12 cellular contexts compared by ENCODE assay signal in genomic region chr11:111737180-111737876, GRCh38. TPM values are rescaled to one million over a fixed set of nuclear protein-coding genes. Genes with fewer than 3 reads are reported as not detected.
A peak's percentile ranks its signal among the peaks of the same experiment; 100 is the strongest.
DNase-seq lines count a peak whose midpoint lies in the region; ATAC-seq, FAIRE-seq and TF ChIP-seq lines count a peak whose summit lies in the region.
"Had no signal": no experiment of that assay in that cellular context is flagged by ENCODE, and none has a peak within 500 bp of the region (broad histone marks: within the 10 kb centered on the region; RNA-seq: fewer than 3 reads in every experiment).

No MANE protein-coding gene starts in this region.

- H3K4me1 Mint-ChIP-seq in brain: peaks cover 58% of the 10 kb centered on the region

- H3K36me3 ChIP-seq in HEK293 (ENCODE audit: control insufficient read depth in 2 of 2, insufficient read depth in 1 of 2, low read length in 2 of 2) (peaks cover 0 to 37% of the 10 kb centered on the region in 2 experiments; a peak in 1 of 3 replicates), lung (ENCODE audit: control insufficient read depth in 2 of 2, insufficient read depth in 2 of 2, low read length in 2 of 2) (peaks cover 6 to 14% of the 10 kb centered on the region in 2 donors), smooth muscle cell (ENCODE audit: low read depth) (peaks cover 8% of the 10 kb centered on the region)

- no peaks in the 10 kb centered on the region for H3K27me3 Mint-ChIP-seq in brain
- H3K27me3 Mint-ChIP-seq: CD4-positive, alpha-beta memory T cell; natural killer cell treated with Interleukin-12 subunit alpha and Interleukin-12 subunit beta and Interleukin-15 and Interleukin-18, amount 100 ng/mL, for 72 hours had no signal

- CTCF ChIA-PET in HEK293 (lab: Yijun Ruan, JAX): interaction anchor here (0.5 to 0.6 kb wide), 2 partner anchors 36 to 43 kb away, joined by 3 read pairs; no protein-coding TSS in a partner anchor

- POLR2A ChIA-PET in HEK293 (lab: Yijun Ruan, JAX): no interaction called here

- no peak overlapping the region for H3K9ac ChIP-seq in smooth muscle cell (ENCODE audit: low read depth)

- no peak overlapping the region for H2AFZ ChIP-seq in smooth muscle cell (ENCODE audit: low read depth)

- no peak for FAIRE-seq in GM19239 (lab: Jason Lieb, UNC)

- H3K27me3 ChIP-seq in lung (ENCODE audit: control insufficient read depth, insufficient read depth): no peaks in the 10 kb centered on the region
- no peaks in the 10 kb centered on the region for H3K27me3 ChIP-seq in smooth muscle cell (ENCODE audit: low read depth)

- no peaks in the 10 kb centered on the region for H3K79me2 ChIP-seq in smooth muscle cell (ENCODE audit: low read depth)

- H3F3A ChIP-seq in smooth muscle cell (ENCODE audit: low read depth): peaks cover 4% of the 10 kb centered on the region

- no peak for ATAC-seq in lung (ENCODE audit: insufficient read depth, low FRiP score)
- ATAC-seq in HG02870 (IDR thresholded peaks at IDR 0.05; ENCODE audit: unreplicated experiment): no peak
- ATAC-seq in GM21825 (IDR thresholded peaks at IDR 0.05; ENCODE audit: unreplicated experiment): no peak
- ATAC-seq: natural killer cell treated with Interleukin-12 subunit alpha and Interleukin-12 subunit beta and Interleukin-15 and Interleukin-18, amount 100 ng/mL, for 72 hours had no signal

- TF ChIP-seq CTCF in HEK293 (tag by site-specific recombination; IDR thresholded peaks at IDR 0.05) (no peak), brain (conservative IDR thresholded peaks at IDR 0.05) (no peak), lung (IDR thresholded peaks at IDR 0.05; ENCODE audit: control extremely low read depth, extremely low read depth) (no peak), smooth muscle cell (IDR thresholded peaks at IDR 0.05; ENCODE audit: borderline replicate concordance, insufficient read depth, poor library complexity, severe bottlenecking) (no peak)

- H3K27ac ChIP-seq in HEK293 (ENCODE audit: extremely low read depth, low read depth, low read length) (no peak overlapping the region), lung (ENCODE audit: low read depth in 1 of 2, low read length in 1 of 2) (peak overlapping the region; percentile 91 to 95), smooth muscle cell (ENCODE audit: low read depth) (peak overlapping the region; percentile 95)

- 74 to 76% methylated on average over 12 of the region's 12 CpGs for WGBS in lung, 2 donors
- WGBS in smooth muscle cell (ENCODE audit: low lambda C conversion rate): 95% methylated on average over 12 of the region's 12 CpGs

- H3K36me3 Mint-ChIP-seq in brain: peaks cover 35% of the 10 kb centered on the region

- no peaks in the 10 kb centered on the region for H3K9me3 Mint-ChIP-seq in brain
- H3K9me3 Mint-ChIP-seq: natural killer cell treated with Interleukin-12 subunit alpha and Interleukin-12 subunit beta and Interleukin-15 and Interleukin-18, amount 100 ng/mL, for 72 hours; T-helper 2 cell treated with Interferon-gamma antibody and Interleukin-4, amounts not matched to agents 5 μg/mL and 100 μg/mL, for 36 hours had no signal

- H3K4me3 Mint-ChIP-seq in brain: peak overlapping the region in 2 of 5 experiments; percentile 24 to 40
- H3K4me3 Mint-ChIP-seq: natural killer cell treated with Interleukin-12 subunit alpha and Interleukin-12 subunit beta and Interleukin-15 and Interleukin-18, amount 100 ng/mL, for 72 hours; T-helper 2 cell treated with Interferon-gamma antibody and Interleukin-4, amounts not matched to agents 5 μg/mL and 100 μg/mL, for 36 hours had no signal

- no peak for DNase-seq in lung (ENCODE audit: low spot score)
- no peak for DNase-seq in smooth muscle cell (lab: John Stamatoyannopoulos, UW; ENCODE audit: unreplicated experiment)
- no peak for DNase-seq in SIG-M5 treated with dmso at 0.1 percent for 504 hours (lab: John Stamatoyannopoulos, UW; ENCODE audit: unreplicated experiment)
- no peak for DNase-seq in GM19239 (ENCODE audit: insufficient read length, low spot score)
- DNase-seq: CD4-positive, alpha-beta memory T cell; NCI-H82 had no signal

- no peak overlapping the region for H3K4me2 ChIP-seq in smooth muscle cell

- H4K20me1 ChIP-seq in smooth muscle cell (ENCODE audit: low read depth): no peaks in the 10 kb centered on the region

- H3K9me3 ChIP-seq in HEK293 (ENCODE audit: control insufficient read depth, insufficient read depth, low read depth, low read length): no peaks in the 10 kb centered on the region
- no peaks in the 10 kb centered on the region for H3K9me3 ChIP-seq in lung (ENCODE audit: control insufficient read depth in 2 of 2, insufficient read depth in 1 of 2, low read length in 1 of 2)
- no peaks in the 10 kb centered on the region for H3K9me3 ChIP-seq in smooth muscle cell (replicated peaks; ENCODE audit: low read depth)

- H3K4me1 ChIP-seq in HEK293 (ENCODE audit: control insufficient read depth, insufficient read depth, low read length) (peaks cover 2% of the 10 kb centered on the region; the same call in 1 of the 2 replicates), lung (ENCODE audit: control insufficient read depth in 2 of 2, insufficient read depth in 2 of 2, low read length in 2 of 2) (peaks cover 8 to 30% of the 10 kb centered on the region in 2 donors), smooth muscle cell (ENCODE audit: low read depth) (peaks cover 13% of the 10 kb centered on the region)

- H3K4me3 ChIP-seq in HEK293 (ENCODE audit: low read depth, low read length) (no peak overlapping the region), lung (no peak overlapping the region), smooth muscle cell (no peak overlapping the region)

- H3K27ac Mint-ChIP-seq in brain: peak overlapping the region; percentile 99 to 100 (median 100)
- H3K27ac Mint-ChIP-seq: natural killer cell treated with Interleukin-12 subunit alpha and Interleukin-12 subunit beta and Interleukin-15 and Interleukin-18, amount 100 ng/mL, for 72 hours had no signal

TF ChIP-seq in HEK293, 187 proteins besides CTCF, POLR2A, EP300 and RAD21:
- 0 out of 2 replicates have a peak, but pooled peaks have one; percentile 25 for TF ChIP-seq SCRT2 (tag by site-specific recombination; IDR thresholded peaks at IDR 0.05)
- TF ChIP-seq ZNF416 (tag by site-specific recombination; IDR thresholded peaks at IDR 0.05): no peak

RNA-seq across cellular contexts. Expression of gene PPP2R1B, which starts 28.9 kb away (rescaled TPM):
- polyA plus RNA-seq in brain (ENCODE audit: insufficient read depth, low read depth, low replicate concordance) (15.3 TPM), lung (10 to 100 TPM in 1 of 2 donors, 1 to 10 TPM in 1; 8.3 to 10.9 TPM), smooth muscle cell (13.1 and 21.9 TPM in 2 replicates)
- total RNA-seq in lung (10 to 100 TPM; 30.0 to 71.5 TPM), smooth muscle cell (29.5 and 40.2 TPM in 2 replicates)
